ENCODE assay signal across 8 cellular contexts in genomic region chr5:151098185-151098813, GRCh38. TPM values are rescaled to one million over a fixed set of nuclear protein-coding genes. Genes with fewer than 3 reads are reported as not detected.
DNase-seq lines count a peak whose midpoint lies in the region; ATAC-seq lines count a peak whose summit lies in the region.

No MANE protein-coding gene starts in this region.

- DNase-seq in GDM1 (lab: John Stamatoyannopoulos, UW) = peak; percentile 51
- DNase-seq in effector memory CD8-positive, alpha-beta T cell = peak; percentile 31 to 54 (median 39)
- DNase-seq in GF-D8 (lab: John Stamatoyannopoulos, UW) = no peak
- DNase-seq in NCI-H446 treated with DMSO at 0.1 percent for 48 hours (lab: John Stamatoyannopoulos, UW) = no peak
- DNase-seq in A172 (ENCODE audit: low spot score) = no peak

- H3K36me3 Mint-ChIP-seq in effector memory CD8-positive, alpha-beta T cell (ENCODE audit: insufficient read depth) = peaks cover 41% of the 10 kb centered on the region

- no peaks in the 10 kb centered on the region for H3K27me3 Mint-ChIP-seq in effector memory CD8-positive, alpha-beta T cell

- H3K27ac Mint-ChIP-seq in effector memory CD8-positive, alpha-beta T cell = peak overlapping the region; percentile 91 to 99

- no peaks in the 10 kb centered on the region for H3K9me3 Mint-ChIP-seq in effector memory CD8-positive, alpha-beta T cell

- ATAC-seq in GM19452 (IDR thresholded peaks at IDR 0.05; ENCODE audit: unreplicated experiment) = peak; percentile 40
- peak; percentile 40 for ATAC-seq in HG03460 (IDR thresholded peaks at IDR 0.05; ENCODE audit: unreplicated experiment)
- ATAC-seq in effector memory CD8-positive, alpha-beta T cell (replicated peaks) = peak; percentile 72
- ATAC-seq in HG03280 (IDR thresholded peaks at IDR 0.05; ENCODE audit: unreplicated experiment) = no peak

- H3K4me1 Mint-ChIP-seq in effector memory CD8-positive, alpha-beta T cell (ENCODE audit: low read depth in 2 of 2) = peaks cover 65 to 66% of the 10 kb centered on the region in 2 donors

- H3K4me3 Mint-ChIP-seq in effector memory CD8-positive, alpha-beta T cell = peak overlapping the region; percentile 22 to 77

RNA-seq across cellular contexts. Expression of gene TNIP1, which starts 17.5 kb away (rescaled TPM):
- total RNA-seq in A172 (2014; rRNA removed; shearing (Covaris generic)) = 125 and 132 TPM in 2 replicates

RNA-seq across cellular contexts. Expression of gene ANXA6, which starts 59.3 kb away (rescaled TPM):
- 424 and 507 TPM in 2 replicates for total RNA-seq in A172 (2014; rRNA removed; shearing (Covaris generic))

Comparison
In these comparisons a context has a peak if more than half of its experiments do, and no peak if none do; other contexts are left out.
1. DNase-seq: peak in GDM1 (single experiment) and effector memory CD8-positive, alpha-beta T cell (3 of 3); none in GF-D8 (single experiment), NCI-H446 treated with DMSO at 0.1 percent for 48 hours (single experiment) and A172 (single experiment).